Comparison of ENCODE assay signal across 10 cellular contexts in the genomic region with DNA sequence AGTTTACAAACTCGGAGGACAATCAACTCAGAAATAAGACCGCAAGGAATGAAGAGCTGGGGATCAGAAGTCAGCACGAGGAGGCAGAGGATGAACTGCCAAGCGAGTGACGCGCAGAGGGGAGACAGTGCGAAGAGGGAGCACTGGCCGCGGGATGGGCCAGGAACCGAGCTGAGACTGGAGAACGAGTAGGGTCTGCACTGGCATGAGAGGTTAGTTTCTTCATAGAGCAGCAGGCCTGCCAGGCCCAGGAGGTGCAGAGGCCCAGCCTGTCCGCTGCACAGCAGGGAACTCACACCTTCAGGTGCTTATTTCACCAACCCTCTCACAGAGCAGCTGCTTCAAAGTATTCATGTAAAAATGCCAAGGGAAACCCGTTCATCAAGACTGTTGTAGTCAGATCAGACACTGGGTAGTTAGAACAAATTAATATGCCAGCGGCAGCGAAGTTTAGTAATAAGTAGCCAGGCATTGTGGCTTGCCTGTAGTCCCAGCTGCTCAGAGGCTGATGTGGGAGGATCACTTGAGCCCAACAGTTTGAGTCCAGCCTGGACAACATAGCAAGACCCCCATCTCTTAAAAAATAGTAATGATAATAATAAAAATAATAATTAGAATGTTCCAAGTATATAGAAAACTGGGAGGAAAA.
A peak's percentile ranks its signal among the peaks of the same experiment; 100 is the strongest.
DNase-seq lines count a peak whose midpoint lies in the region; ATAC-seq, FAIRE-seq and TF ChIP-seq lines count a peak whose summit lies in the region.
"Had no signal": no experiment of that assay in that cellular context is flagged by ENCODE, and none has a peak within 500 bp of the region (broad histone marks: within the 10 kb centered on the region; RNA-seq: fewer than 3 reads in every experiment).

No MANE protein-coding gene starts in this region.

- WGBS in esophagus squamous epithelium, 2 donors: 79 to 84% methylated on average over 14 to 15 of the region's 15 CpGs
- WGBS in pancreas, 2 donors: 83% methylated on average over 15 of the region's 15 CpGs

- no peaks in the 10 kb centered on the region for H3K27me3 Mint-ChIP-seq in IgD-negative memory B cell

- no peak for FAIRE-seq in pancreas (lab: Jason Lieb, UNC)
- FAIRE-seq: frontal cortex had no signal

- POLR2A ChIA-PET in A673 (lab: Charles Lee; ENCODE audit: low non-redundant PET): interaction anchor here (0.9 kb wide), 1 partner anchor 20 kb away, joined by 10 read pairs; no protein-coding TSS in a partner anchor

- H3K27ac ChIP-seq in A673 (ENCODE audit: low read depth, low read length, poor library complexity, severe bottlenecking): peak overlapping the region; percentile 89
- peak overlapping the region in 3 of 4 donors; percentile 67 to 88 (median 84) for H3K27ac ChIP-seq in esophagus squamous epithelium
- peak overlapping the region in 3 of 4 donors; percentile 6 to 70 (median 30) for H3K27ac ChIP-seq in pancreas

- H3K4me3 ChIP-seq in A673 (ENCODE audit: low read depth, low read length, poor library complexity, severe bottlenecking) (no peak overlapping the region), esophagus squamous epithelium (no peak overlapping the region), pancreas (no peak overlapping the region)

- peaks cover 5% of the 10 kb centered on the region for H3K36me3 ChIP-seq in A673 (ENCODE audit: insufficient read depth, low read length, poor library complexity, severe bottlenecking)
- H3K36me3 ChIP-seq in esophagus squamous epithelium: peaks cover 0 to 9% (median 0%) of the 10 kb centered on the region in 3 donors
- no peaks in the 10 kb centered on the region for H3K36me3 ChIP-seq in pancreas

- intact Hi-C loops in A673 (cut with micrococcal nuclease; ENCODE audit: unreplicated experiment) (loop anchor here (10.0 kb wide), 3 partner anchors 202 to 392 kb away; no protein-coding TSS in a partner anchor), esophagus squamous epithelium (cut with DNase I) (no loop called here), pancreas (cut with DNase I) (no loop called here)

- no peak for TF ChIP-seq POLR2A in esophagus squamous epithelium (IDR thresholded peaks at IDR 0.05)

- H3K4me3 Mint-ChIP-seq in IgD-negative memory B cell: peak overlapping the region in 1 of 4 donors; percentile 8

- peaks cover 100% of the 10 kb centered on the region for H3K4me1 ChIP-seq in A673 (ENCODE audit: insufficient read depth, low read length, poor library complexity, severe bottlenecking)
- peaks cover 22 to 71% (median 27%) of the 10 kb centered on the region in 3 donors for H3K4me1 ChIP-seq in esophagus squamous epithelium
- H3K4me1 ChIP-seq in pancreas: peaks cover 11 to 30% (median 26%) of the 10 kb centered on the region in 3 donors

- H3K36me3 Mint-ChIP-seq in IgD-negative memory B cell: peaks cover 1% of the 10 kb centered on the region

- DNase-seq in A673 (ENCODE audit: low spot score) (no peak), esophagus squamous epithelium (lab: John Stamatoyannopoulos, UW) (no peak), pancreas (no peak), anterior cingulate cortex (lab: John Stamatoyannopoulos, UW) (no peak)
- DNase-seq in activated CD4-positive, alpha-beta T cell treated with anti-CD3 and anti-CD28 coated beads, Interleukin-2, amount 50 U/mL, for 1 hour: no peak
- DNase-seq: GOT3 had no signal

- BruUV-seq in A673 (replicated peaks; lab: Mats Ljungman, UMichigan): no TSS peak

- no peak for TF ChIP-seq CTCF in A673 (conservative IDR thresholded peaks at IDR 0.05; ENCODE audit: low read depth, low read length)
- no peak for TF ChIP-seq CTCF in esophagus squamous epithelium (IDR thresholded peaks at IDR 0.05)
- TF ChIP-seq CTCF in pancreas (IDR thresholded peaks at IDR 0.05): no peak

- H3K27ac Mint-ChIP-seq in IgD-negative memory B cell: peak overlapping the region in 2 of 3 donors; percentile 25 to 92

- CTCF ChIA-PET in A673 (lab: Charles Lee): no interaction called here

- no peaks in the 10 kb centered on the region for H3K9me3 ChIP-seq in A673 (ENCODE audit: low read depth, low read length, poor library complexity, severe bottlenecking)
- no peaks in the 10 kb centered on the region for H3K9me3 ChIP-seq in esophagus squamous epithelium
- no peaks in the 10 kb centered on the region for H3K9me3 ChIP-seq in pancreas

- H3K27me3 ChIP-seq in A673 (replicated peaks; ENCODE audit: insufficient read depth, low read depth, low read length, poor library complexity): no peaks in the 10 kb centered on the region
- no peaks in the 10 kb centered on the region for H3K27me3 ChIP-seq in esophagus squamous epithelium
- no peaks in the 10 kb centered on the region for H3K27me3 ChIP-seq in pancreas

- ATAC-seq in pancreas (peak in 3 of 4 donors; percentile 16 to 39 (median 27)), HG03097 (IDR thresholded peaks at IDR 0.05; ENCODE audit: low FRiP score, unreplicated experiment) (no peak), HG02623 (IDR thresholded peaks at IDR 0.05; ENCODE audit: unreplicated experiment) (no peak)

- H3K9me3 Mint-ChIP-seq in IgD-negative memory B cell: no peaks in the 10 kb centered on the region

- peaks cover 24 to 60% (median 42%) of the 10 kb centered on the region in 3 donors for H3K4me1 Mint-ChIP-seq in IgD-negative memory B cell

Comparison
In these comparisons a context has a peak if more than half of its experiments do, and no peak if none do; other contexts are left out.
1. H3K27ac ChIP-seq: peak in every context shown above with its lines; median percentile 89 in A673; 84 in esophagus squamous epithelium; 30 in pancreas.
2. ATAC-seq: peak in pancreas (3 of 4); none in HG03097 (single experiment) and HG02623 (single experiment).